Comparison of ENCODE assay signal across 8 cellular contexts in genomic region chr14:44966601-44967336, GRCh38. TPM values are rescaled to one million over a fixed set of nuclear protein-coding genes. Genes with fewer than 3 reads are reported as not detected.
DNase-seq lines count a peak whose midpoint lies in the region; ATAC-seq and TF ChIP-seq lines count a peak whose summit lies in the region.

No MANE protein-coding gene starts in this region.

- peak overlapping the region; percentile 7 to 64 (median 40) for H3K4me2 ChIP-seq in BLaER1 treated with 17β-estradiol and CSF1 and Interleukin-3, amounts not matched to agents 10 nM and 100 nM
- peak overlapping the region; percentile 78 for H3K4me2 ChIP-seq in mammary epithelial cell (ENCODE audit: insufficient read depth, low read depth, low read length)

- dilution Hi-C loops in mammary epithelial cell (cut with HindIII; ENCODE audit: low sequenced_read_pairs) = no loop called here

- peak overlapping the region in 7 of 10 experiments; percentile 8 to 44 (median 32); a peak in 7 of 20 replicates for H3K4me3 ChIP-seq in BLaER1 treated with 17β-estradiol and CSF1 and Interleukin-3, amounts not matched to agents 10 nM and 100 nM
- peak overlapping the region; percentile 0 to 37 (median 30) for H3K4me3 ChIP-seq in mammary epithelial cell (replicated peaks in 1 of 3; ENCODE audit: insufficient read depth in 1 of 3, low read depth in 2 of 3, low read length in 3 of 3)

- peaks cover 13 to 53% (median 29%) of the 10 kb centered on the region in 10 experiments; a peak in 19 of 20 replicates for H3K4me1 ChIP-seq in BLaER1 treated with 17β-estradiol and CSF1 and Interleukin-3, amounts not matched to agents 10 nM and 100 nM
- no peaks in the 10 kb centered on the region for H3K4me1 ChIP-seq in mammary epithelial cell (ENCODE audit: insufficient read depth, low read length)

- H3K4me3 Mint-ChIP-seq in HFFc6 = peak overlapping the region; percentile 76; the same call in 1 of the 2 replicates
- H3K4me3 Mint-ChIP-seq in naive thymus-derived CD8-positive, alpha-beta T cell = peak overlapping the region in 9 of 10 donors; percentile 15 to 67 (median 56)

- peaks cover 74 to 98% (median 95%) of the 10 kb centered on the region in 11 experiments for H3K9me3 ChIP-seq in BLaER1 treated with 17β-estradiol and CSF1 and Interleukin-3, amounts not matched to agents 10 nM and 100 nM (replicated peaks in 1 of 11)
- no peaks in the 10 kb centered on the region for H3K9me3 ChIP-seq in mammary epithelial cell (replicated peaks; ENCODE audit: insufficient read depth, low read length)

- H3K9ac ChIP-seq in BLaER1 treated with 17β-estradiol and CSF1 and Interleukin-3, amounts not matched to agents 10 nM and 100 nM = no peak overlapping the region
- H3K9ac ChIP-seq in mammary epithelial cell (ENCODE audit: insufficient read depth, low read length) = no peak overlapping the region

- in situ Hi-C loops in mammary epithelial cell (cut with MboI; ENCODE audit: low sequenced_read_pairs in 2 of 2) = no loop called here

- CTCF ChIA-PET in mammary epithelial cell (lab: Charles Lee; ENCODE audit: low non-redundant PET) = no interaction called here

- POLR2A ChIA-PET in naive thymus-derived CD8-positive, alpha-beta T cell (lab: Charles Lee) = no interaction called here

- H3K27ac ChIP-seq in BLaER1 treated with 17β-estradiol and CSF1 and Interleukin-3, amounts not matched to agents 10 nM and 100 nM = no peak overlapping the region
- no peak overlapping the region for H3K27ac ChIP-seq in mammary epithelial cell (ENCODE audit: insufficient read depth, low read depth, low read length)

- no peaks in the 10 kb centered on the region for H3K27me3 ChIP-seq in BLaER1 treated with 17β-estradiol and CSF1 and Interleukin-3, amounts not matched to agents 10 nM and 100 nM
- no peaks in the 10 kb centered on the region for H3K27me3 ChIP-seq in mammary epithelial cell (ENCODE audit: insufficient read depth, low read length)

- peaks cover 94% of the 10 kb centered on the region for H3K79me2 ChIP-seq in mammary epithelial cell (ENCODE audit: insufficient read depth, low read length)

- H3K36me3 Mint-ChIP-seq in HFFc6 (ENCODE audit: low read depth) = peaks cover 41% of the 10 kb centered on the region
- peaks cover 39 to 75% (median 73%) of the 10 kb centered on the region in 3 donors for H3K36me3 Mint-ChIP-seq in naive thymus-derived CD8-positive, alpha-beta T cell

- peaks cover 74% of the 10 kb centered on the region for H3K4me1 Mint-ChIP-seq in HFFc6 (ENCODE audit: low read depth)
- peaks cover 24 to 76% (median 67%) of the 10 kb centered on the region in 4 donors for H3K4me1 Mint-ChIP-seq in naive thymus-derived CD8-positive, alpha-beta T cell

- no peak for ATAC-seq in naive thymus-derived CD8-positive, alpha-beta T cell
- no peak for ATAC-seq in GM21447 (IDR thresholded peaks at IDR 0.05; ENCODE audit: unreplicated experiment)

- no peak for TF ChIP-seq CTCF in HFFc6 (IDR thresholded peaks at IDR 0.05)
- TF ChIP-seq CTCF in mammary epithelial cell (conservative IDR thresholded peaks at IDR 0.05 in 1 of 2, IDR thresholded peaks at IDR 0.05 in 1 of 2; ENCODE audit: extremely low read depth in 1 of 2, insufficient read depth in 1 of 2, low read depth in 1 of 2, low read length in 2 of 2) = no peak

- DNase-seq in HFFc6 = no peak
- no peak for DNase-seq in mammary epithelial cell
- DNase-seq in naive thymus-derived CD8-positive, alpha-beta T cell = no peak
- no peak for DNase-seq in NCI-H2029 (lab: John Stamatoyannopoulos, UW)
- DNase-seq in HK-2 (ENCODE audit: unreplicated experiment) = no peak
- no peak for DNase-seq in NCI-H345 (lab: John Stamatoyannopoulos, UW)

- WGBS in mammary epithelial cell (ENCODE audit: low coverage, missing lambda C conversion rate) = 73% methylated on average over 4 of the region's 4 CpGs

- H3K27ac Mint-ChIP-seq in HFFc6 = 0 out of 2 replicates have a peak overlapping the region, but pooled peaks have one; percentile 30
- H3K27ac Mint-ChIP-seq in naive thymus-derived CD8-positive, alpha-beta T cell = no peak overlapping the region

- BruUV-seq in mammary epithelial cell (replicated peaks; lab: Mats Ljungman, UMichigan) = no TSS peak

- H4K20me1 ChIP-seq in BLaER1 treated with 17β-estradiol and CSF1 and Interleukin-3, amounts not matched to agents 10 nM and 100 nM = no peaks in the 10 kb centered on the region
- H4K20me1 ChIP-seq in mammary epithelial cell (ENCODE audit: insufficient read depth, low read length) = no peaks in the 10 kb centered on the region

- no peak overlapping the region for H2AFZ ChIP-seq in mammary epithelial cell (ENCODE audit: low read depth, low read length)

- H3K36me3 ChIP-seq in BLaER1 treated with 17β-estradiol and CSF1 and Interleukin-3, amounts not matched to agents 10 nM and 100 nM = peaks cover 4 to 58% (median 27%) of the 10 kb centered on the region in 11 experiments; a peak in 17 of 22 replicates
- H3K36me3 ChIP-seq in mammary epithelial cell (ENCODE audit: insufficient read depth, low read length) = no peaks in the 10 kb centered on the region

- H3K9me3 Mint-ChIP-seq in HFFc6 = no peaks in the 10 kb centered on the region; the same call in 1 of the 2 replicates
- H3K9me3 Mint-ChIP-seq in naive thymus-derived CD8-positive, alpha-beta T cell = peaks cover 28 to 83% (median 52%) of the 10 kb centered on the region in 9 donors

- intact Hi-C loops in mammary epithelial cell (cut with micrococcal nuclease) = no loop called here

- no peaks in the 10 kb centered on the region; the same call in 1 of the 2 replicates for H3K27me3 Mint-ChIP-seq in HFFc6 (ENCODE audit: insufficient read depth)
- no peaks in the 10 kb centered on the region for H3K27me3 Mint-ChIP-seq in naive thymus-derived CD8-positive, alpha-beta T cell

RNA-seq across cellular contexts. Expression of gene TOGARAM1, which starts 4.8 kb away (rescaled TPM):
- total RNA-seq in HFFc6 (2021; fragmentation: NEBNext Ultra II Directional; extraction: Animal tissue kit (Norgen Biotek cat#: 25700)) = 10 to 100 TPM in 2 of 6 experiments, 1 to 10 TPM in 4; 7.5 to 13.7 (median 9.3) TPM
- 10 to 100 TPM; 10.4 to 18.7 TPM for total RNA-seq in mammary epithelial cell
- 4.5 TPM for polyA plus RNA-seq in mammary epithelial cell
- 16.5 TPM for polyA minus RNA-seq in mammary epithelial cell
- 10 to 100 TPM; 14.8 to 18.3 TPM for total RNA-seq in naive thymus-derived CD8-positive, alpha-beta T cell
- polyA plus RNA-seq in naive thymus-derived CD8-positive, alpha-beta T cell = 10 to 100 TPM in 1 of 3 donors, 1 to 10 TPM in 2; 7.6 to 13.3 (median 10.0) TPM

RNA-seq across cellular contexts. Expression of gene KLHL28, which starts 5.0 kb away (rescaled TPM):
- 1 to 10 TPM; 6.6 to 9.6 (median 8.5) TPM for total RNA-seq in HFFc6 (2021; fragmentation: NEBNext Ultra II Directional; extraction: Animal tissue kit (Norgen Biotek cat#: 25700))
- total RNA-seq in mammary epithelial cell = 10 to 100 TPM; 10.2 to 20.3 TPM
- polyA plus RNA-seq in mammary epithelial cell = 2.8 TPM
- polyA minus RNA-seq in mammary epithelial cell = 4.3 TPM
- 10 to 100 TPM; 39.5 to 39.7 TPM for total RNA-seq in naive thymus-derived CD8-positive, alpha-beta T cell
- polyA plus RNA-seq in naive thymus-derived CD8-positive, alpha-beta T cell = 10 to 100 TPM; 41.2 to 53.9 (median 41.9) TPM
